23 cellular contexts compared by ENCODE assay signal in genomic region chr4:22614114-22614513, GRCh38.
A peak's percentile ranks its signal among the peaks of the same experiment; 100 is the strongest.
DNase-seq lines count a peak whose midpoint lies in the region; ATAC-seq, FAIRE-seq and TF ChIP-seq lines count a peak whose summit lies in the region.
"Had no signal": no experiment of that assay in that cellular context is flagged by ENCODE, and none has a peak within 500 bp of the region (broad histone marks: within the 10 kb centered on the region; RNA-seq: fewer than 3 reads in every experiment).

No MANE protein-coding gene starts in this region.

- TF ChIP-seq RAD21 in liver (IDR thresholded peaks at IDR 0.05) (peak in 1 of 2 donors; percentile 38), HepG2 (CRISPR knock-in tag; IDR thresholded peaks at IDR 0.05) (no peak)

- no TSS peak for BruUV-seq in HepG2 (replicated peaks; lab: Mats Ljungman, UMichigan)

- DNase-seq in Right ventricle myocardium superior = no peak
- DNase-seq in cardiac septum (ENCODE audit: low spot score) = no peak
- no peak for DNase-seq in HepG2 (ENCODE audit: low spot score)
- peak; percentile 79 for DNase-seq in left lobe of liver (ENCODE audit: low spot score)
- DNase-seq in lung (ENCODE audit: low spot score) = no peak
- DNase-seq: AML-193; Caco-2; Calu3; CD4-positive, alpha-beta T cell; CD8-positive, alpha-beta T cell; DMS79 treated with DMSO at 0.1 percent for 48 hours; GF-D8 had no signal

- ATAC-seq in Right ventricle myocardium superior (ENCODE audit: poor library complexity) (peak; percentile 18), HepG2 (no peak), left lobe of liver (peak; percentile 94), lung (ENCODE audit: insufficient read depth, low FRiP score) (peak; percentile 19), GM19324 (IDR thresholded peaks at IDR 0.05; ENCODE audit: low FRiP score, unreplicated experiment) (no peak), HG03469 (IDR thresholded peaks at IDR 0.05; ENCODE audit: unreplicated experiment) (no peak)
- ATAC-seq: A549; CD8-positive, alpha-beta T cell had no signal

- H3K9me3 ChIP-seq in liver (ENCODE audit: control insufficient read depth in 4 of 4, low read length in 3 of 4) = no peaks in the 10 kb centered on the region
- no peaks in the 10 kb centered on the region for H3K9me3 ChIP-seq in HepG2 (ENCODE audit: low read length)
- H3K9me3 ChIP-seq in lung (ENCODE audit: control insufficient read depth in 2 of 2, insufficient read depth in 1 of 2, low read length in 1 of 2) = no peaks in the 10 kb centered on the region
- H3K9me3 ChIP-seq: A549; BLaER1 treated with 17β-estradiol and CSF1 and Interleukin-3, amounts not matched to agents 10 nM and 100 nM; Caco-2 had no signal

- CTCF ChIA-PET in HepG2 (lab: Yijun Ruan, JAX; ENCODE audit: low intra/inter-chr PET ratio, low total read pairs) = no interaction called here

- TF ChIP-seq POLR2A in HepG2 (IDR thresholded peaks at IDR 0.05; ENCODE audit: insufficient read depth in 1 of 2, low read depth in 2 of 2, low read length in 2 of 2) = no peak

- H3K4me1 ChIP-seq in liver (ENCODE audit: control insufficient read depth in 4 of 4, insufficient read depth in 4 of 4, low read length in 3 of 4) = peaks cover 0 to 15% (median 6%) of the 10 kb centered on the region in 4 donors
- no peaks in the 10 kb centered on the region for H3K4me1 ChIP-seq in HepG2 (ENCODE audit: insufficient read depth, low read length)
- H3K4me1 ChIP-seq in lung (ENCODE audit: control insufficient read depth in 2 of 2, insufficient read depth in 2 of 2, low read length in 2 of 2) = no peaks in the 10 kb centered on the region
- H3K4me1 ChIP-seq: A549; BLaER1 treated with 17β-estradiol and CSF1 and Interleukin-3, amounts not matched to agents 10 nM and 100 nM; Caco-2 had no signal

- H3K27me3 ChIP-seq in liver (ENCODE audit: control insufficient read depth in 4 of 4, insufficient read depth in 4 of 4, low read length in 3 of 4) = no peaks in the 10 kb centered on the region
- no peaks in the 10 kb centered on the region for H3K27me3 ChIP-seq in HepG2 (ENCODE audit: control insufficient read depth in 1 of 2, insufficient read depth in 2 of 2, low read length in 2 of 2)
- no peaks in the 10 kb centered on the region for H3K27me3 ChIP-seq in lung (ENCODE audit: control insufficient read depth, insufficient read depth)
- H3K27me3 ChIP-seq: BLaER1 treated with 17β-estradiol and CSF1 and Interleukin-3, amounts not matched to agents 10 nM and 100 nM had no signal

- WGBS in liver = 21% methylated on average over 2 of the region's 2 CpGs
- WGBS in HepG2 (ENCODE audit: low lambda C conversion rate) = no CpG with 5 or more reads among the region's 2 CpGs
- 68 to 86% methylated on average over 2 of the region's 2 CpGs for WGBS in lung, 2 donors

- no peaks in the 10 kb centered on the region for H4K20me1 ChIP-seq in HepG2 (ENCODE audit: insufficient read depth, low read length)
- H4K20me1 ChIP-seq: BLaER1 treated with 17β-estradiol and CSF1 and Interleukin-3, amounts not matched to agents 10 nM and 100 nM had no signal

- POLR2A ChIA-PET in HepG2 (lab: Yijun Ruan, JAX) = no interaction called here

- FAIRE-seq in HepG2 (lab: Jason Lieb, UNC) = no peak
- FAIRE-seq: A549, D721Med, G401.6, GM12891, GM19239 had no signal

- intact Hi-C loops in Right ventricle myocardium superior (cut with DNase I) (no loop called here), cardiac septum (cut with DNase I) (no loop called here), HepG2 (cut with micrococcal nuclease; ENCODE audit: unreplicated experiment) (no loop called here)

- TF ChIP-seq CTCF in liver (IDR thresholded peaks at IDR 0.05; ENCODE audit: low read depth, low read length, missing input control) (no peak), HepG2 (CRISPR knock-in tag; IDR thresholded peaks at IDR 0.05) (no peak), lung (IDR thresholded peaks at IDR 0.05; ENCODE audit: control extremely low read depth, extremely low read depth) (no peak)

- H2AFZ ChIP-seq in HepG2 (ENCODE audit: low read length) = no peak overlapping the region

- H3K9ac ChIP-seq in liver (ENCODE audit: low read depth in 1 of 2, low read length in 2 of 2) (no peak overlapping the region), HepG2 (ENCODE audit: insufficient read depth, low read depth, low read length) (no peak overlapping the region)
- H3K9ac ChIP-seq: BLaER1 treated with 17β-estradiol and CSF1 and Interleukin-3, amounts not matched to agents 10 nM and 100 nM had no signal

- H3K27ac ChIP-seq in liver (ENCODE audit: low read depth in 1 of 2, low read length in 2 of 2) (no peak overlapping the region), HepG2 (ENCODE audit: extremely low read length, insufficient read depth, low read length) (no peak overlapping the region), lung (ENCODE audit: low read depth in 1 of 2, low read length in 1 of 2) (no peak overlapping the region)
- H3K27ac ChIP-seq: 22Rv1; A549; BLaER1 treated with 17β-estradiol and CSF1 and Interleukin-3, amounts not matched to agents 10 nM and 100 nM; C4-2B had no signal

- in situ Hi-C loops in HepG2 (cut with HindIII; ENCODE audit: extremely low pct_ligation_motif_present, low pct_unique_long_range_greater_than_20kb) = no loop called here

- TF ChIP-seq EP300 in HepG2 (IDR thresholded peaks at IDR 0.05; ENCODE audit: low read depth in 2 of 2, low read length in 2 of 2) (no peak), HepG2 (CRISPR knock-in tag; IDR thresholded peaks at IDR 0.05; ENCODE audit: borderline replicate concordance) (no peak)

- H3K4me2 ChIP-seq in HepG2 (ENCODE audit: low read depth, low read length) = no peak overlapping the region
- H3K4me2 ChIP-seq: A549; BLaER1 treated with 17β-estradiol and CSF1 and Interleukin-3, amounts not matched to agents 10 nM and 100 nM had no signal

- H3K4me3 ChIP-seq in liver (ENCODE audit: low read depth in 1 of 3, low read length in 3 of 3) = no peak overlapping the region
- no peak overlapping the region for H3K4me3 ChIP-seq in HepG2 (replicated peaks in 1 of 3; ENCODE audit: insufficient read depth in 1 of 3, low read depth in 2 of 3, low read length in 3 of 3)
- H3K4me3 ChIP-seq in lung = no peak overlapping the region
- H3K4me3 ChIP-seq: A549; BLaER1 treated with 17β-estradiol and CSF1 and Interleukin-3, amounts not matched to agents 10 nM and 100 nM had no signal

- H3K79me2 ChIP-seq in HepG2 (ENCODE audit: insufficient read depth, low read length) = no peaks in the 10 kb centered on the region

- H3K36me3 ChIP-seq in liver (ENCODE audit: control insufficient read depth in 4 of 4, insufficient read depth in 3 of 4, low read depth in 1 of 4, low read length in 3 of 4) (no peaks in the 10 kb centered on the region), HepG2 (replicated peaks in 1 of 2; ENCODE audit: control insufficient read depth in 1 of 2, insufficient read depth in 2 of 2, low read length in 2 of 2) (no peaks in the 10 kb centered on the region), lung (ENCODE audit: control insufficient read depth in 2 of 2, insufficient read depth in 2 of 2, low read length in 2 of 2) (no peaks in the 10 kb centered on the region)
- H3K36me3 ChIP-seq: BLaER1 treated with 17β-estradiol and CSF1 and Interleukin-3, amounts not matched to agents 10 nM and 100 nM had no signal

TF ChIP-seq in liver, 16 proteins besides CTCF, POLR2A, EP300 and RAD21:
- TF ChIP-seq RXRA (IDR thresholded peaks at IDR 0.05) (peak; percentile 38 to 49), SP1 (IDR thresholded peaks at IDR 0.05) (peak; percentile 38), YY1 (IDR thresholded peaks at IDR 0.05) (no peak), NR2F2 (IDR thresholded peaks at IDR 0.05) (peak; percentile 21), HNF4A (conservative IDR thresholded peaks at IDR 0.05) (peak; percentile 40 to 49)
- TF ChIP-seq, protein P1, sequence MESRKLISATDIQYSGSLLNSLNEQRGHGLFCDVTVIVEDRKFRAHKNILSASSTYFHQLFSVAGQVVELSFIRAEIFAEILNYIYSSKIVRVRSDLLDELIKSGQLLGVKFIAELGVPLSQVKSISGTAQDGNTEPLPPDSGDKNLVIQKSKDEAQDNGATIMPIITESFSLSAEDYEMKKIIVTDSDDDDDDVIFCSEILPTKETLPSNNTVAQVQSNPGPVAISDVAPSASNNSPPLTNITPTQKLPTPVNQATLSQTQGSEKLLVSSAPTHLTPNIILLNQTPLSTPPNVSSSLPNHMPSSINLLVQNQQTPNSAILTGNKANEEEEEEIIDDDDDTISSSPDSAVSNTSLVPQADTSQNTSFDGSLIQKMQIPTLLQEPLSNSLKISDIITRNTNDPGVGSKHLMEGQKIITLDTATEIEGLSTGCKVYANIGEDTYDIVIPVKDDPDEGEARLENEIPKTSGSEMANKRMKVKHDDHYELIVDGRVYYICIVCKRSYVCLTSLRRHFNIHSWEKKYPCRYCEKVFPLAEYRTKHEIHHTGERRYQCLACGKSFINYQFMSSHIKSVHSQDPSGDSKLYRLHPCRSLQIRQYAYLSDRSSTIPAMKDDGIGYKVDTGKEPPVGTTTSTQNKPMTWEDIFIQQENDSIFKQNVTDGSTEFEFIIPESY (IDR thresholded peaks at IDR 0.05) = peak; percentile 23

TF ChIP-seq in HepG2, 621 proteins besides CTCF, POLR2A, EP300 and RAD21:
- no peak for TF ChIP-seq ZC3H4 (CRISPR knock-in tag; IDR thresholded peaks at IDR 0.05; ENCODE audit: borderline replicate concordance)
- no peak for TF ChIP-seq ARNT2 (CRISPR knock-in tag; IDR thresholded peaks at IDR 0.05; ENCODE audit: low read depth)
- TF ChIP-seq ZNF792 (CRISPR knock-in tag; IDR thresholded peaks at IDR 0.05) = no peak
- TF ChIP-seq, protein P2, sequence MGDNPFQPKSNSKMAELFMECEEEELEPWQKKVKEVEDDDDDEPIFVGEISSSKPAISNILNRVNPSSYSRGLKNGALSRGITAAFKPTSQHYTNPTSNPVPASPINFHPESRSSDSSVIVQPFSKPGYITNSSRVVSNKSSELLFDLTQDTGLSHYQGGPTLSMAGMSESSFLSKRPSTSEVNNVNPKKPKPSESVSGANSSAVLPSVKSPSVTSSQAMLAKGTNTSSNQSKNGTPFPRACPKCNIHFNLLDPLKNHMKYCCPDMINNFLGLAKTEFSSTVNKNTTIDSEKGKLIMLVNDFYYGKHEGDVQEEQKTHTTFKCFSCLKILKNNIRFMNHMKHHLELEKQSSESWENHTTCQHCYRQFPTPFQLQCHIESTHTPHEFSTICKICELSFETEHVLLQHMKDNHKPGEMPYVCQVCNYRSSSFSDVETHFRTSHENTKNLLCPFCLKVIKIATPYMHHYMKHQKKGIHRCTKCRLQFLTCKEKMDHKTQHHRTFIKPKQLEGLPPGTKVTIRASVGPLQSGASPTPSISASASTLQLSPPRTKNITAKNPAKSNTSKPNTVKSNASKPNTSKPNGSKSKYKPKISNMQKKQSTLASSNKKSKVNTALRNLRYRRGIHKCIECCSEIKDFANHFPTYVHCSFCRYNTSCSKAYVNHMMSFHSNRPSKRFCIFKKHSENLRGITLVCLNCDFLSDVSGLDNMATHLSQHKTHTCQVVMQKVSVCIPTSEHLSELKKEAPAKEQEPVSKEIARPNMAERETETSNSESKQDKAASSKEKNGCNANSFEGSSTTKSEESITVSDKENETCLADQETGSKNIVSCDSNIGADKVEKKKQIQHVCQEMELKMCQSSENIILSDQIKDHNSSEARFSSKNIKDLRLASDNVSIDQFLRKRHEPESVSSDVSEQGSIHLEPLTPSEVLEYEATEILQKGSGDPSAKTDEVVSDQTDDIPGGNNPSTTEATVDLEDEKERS (CRISPR knock-in tag; IDR thresholded peaks at IDR 0.05) = no peak

Comparison
In these comparisons a context has a peak if more than half of its experiments do, and no peak if none do; other contexts are left out.
1. ATAC-seq: peak in Right ventricle myocardium superior (single experiment), left lobe of liver (single experiment) and lung (single experiment); none in HepG2 (single experiment), GM19324 (single experiment) and HG03469 (single experiment).